ENCODE assay signal across 30 cellular contexts in the genomic region with DNA sequence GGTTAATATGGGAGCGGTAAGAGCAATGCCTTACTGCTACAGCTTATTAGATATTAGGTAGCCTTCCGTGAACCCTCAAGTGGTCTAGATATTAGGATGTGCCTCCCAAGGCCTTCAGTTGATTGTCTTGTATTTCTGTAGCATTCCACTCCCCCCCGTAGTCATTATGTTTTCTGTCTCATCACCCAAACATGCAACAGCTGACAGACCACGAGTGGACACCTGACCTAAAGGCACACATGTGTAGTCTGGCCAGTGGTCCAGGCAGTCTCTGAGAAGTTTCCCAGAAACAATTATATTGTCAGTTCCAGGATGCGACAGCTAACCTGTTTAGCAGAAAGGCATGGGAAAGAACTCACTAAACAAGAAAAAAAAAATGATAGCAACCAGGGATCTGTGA.
"Had no signal": no experiment of that assay in that cellular context is flagged by ENCODE, and none has a peak within 500 bp of the region (broad histone marks: within the 10 kb centered on the region; RNA-seq: fewer than 3 reads in every experiment).

No MANE protein-coding gene starts in this region.

- H3K27ac ChIP-seq: adrenal gland, brain microvascular endothelial cell, cardiac muscle cell, RWPE1, SJSA1 had no signal

- DNase-seq: activated CD4-positive, alpha-beta T cell treated with anti-CD3 and anti-CD28 coated beads for 48 hours; activated CD4-positive, alpha-beta T cell treated with anti-CD3 and anti-CD28 coated beads, Interleukin-2, amount 50 U/mL, for 4 hours; activated CD4-positive, CD25-positive, alpha-beta regulatory T cell treated with anti-CD3 and anti-CD28 coated beads, Interleukin-2, amount 50 U/mL, for 72 hours; activated CD8-positive, alpha-beta memory T cell treated with anti-CD3 and anti-CD28 coated beads for 24 hours; activated naive CD4-positive, alpha-beta T cell treated with anti-CD3 and anti-CD28 coated beads, Interleukin-2, amount 50 U/mL, for 16 hours; activated naive CD8-positive, alpha-beta T cell treated with anti-CD3 and anti-CD28 coated beads, Interleukin-2, amount 10 ng/mL, durations not matched to agents 7 days and 5 days; activated T-cell treated with anti-CD3 and anti-CD28 coated beads, Interleukin-2, amount 50 U/mL, for 48 hours; adrenal gland; anterior cingulate cortex; brain microvascular endothelial cell; KG1; MM.1S; NCI-H1105; NCI-H1436; NCI-H1694 treated with DMSO at 0.1 percent for 48 hours; NCI-H2029 treated with DMSO at 0.1 percent for 48 hours; NCI-H345; NCI-H510A; NCI-H526 treated with DMSO at 0.1 percent for 48 hours; NCI-H82; Right ventricle myocardium superior; SW 1271 had no signal

- H3K36me3 ChIP-seq: adrenal gland, brain microvascular endothelial cell, cardiac muscle cell, SJSA1 had no signal

- H3K27ac Mint-ChIP-seq: activated naive CD8-positive, alpha-beta T cell treated with anti-CD3 and anti-CD28 coated beads, Interleukin-2, amount 10 ng/mL, durations not matched to agents 7 days and 5 days; activated T-helper 17 cell treated with anti-CD3 and anti-CD28 coated beads, Interleukin-2, amount 50 U/mL, for 72 hours; IgD-negative memory B cell; T-helper 2 cell treated with Interferon-gamma antibody and Interleukin-4, amounts not matched to agents 5 μg/mL and 100 μg/mL, for 36 hours; WTC11 had no signal

- H3K4me1 Mint-ChIP-seq: activated naive CD8-positive, alpha-beta T cell treated with anti-CD3 and anti-CD28 coated beads, Interleukin-2, amount 10 ng/mL, durations not matched to agents 7 days and 5 days; activated T-helper 17 cell treated with anti-CD3 and anti-CD28 coated beads, Interleukin-2, amount 50 U/mL, for 72 hours; IgD-negative memory B cell had no signal

- H3K9me3 Mint-ChIP-seq: activated T-helper 17 cell treated with anti-CD3 and anti-CD28 coated beads, Interleukin-2, amount 50 U/mL, for 72 hours; T-helper 2 cell treated with Interferon-gamma antibody and Interleukin-4, amounts not matched to agents 5 μg/mL and 100 μg/mL, for 36 hours had no signal

- H3K27me3 ChIP-seq: adrenal gland, brain microvascular endothelial cell, cardiac muscle cell, SJSA1 had no signal

- ATAC-seq: activated T-helper 17 cell treated with anti-CD3 and anti-CD28 coated beads, Interleukin-2, amount 50 U/mL, for 72 hours; SK-N-SH treated with all-trans-retinoic acid at 6 μM for 48 hours; WTC11 had no signal

- H3K4me1 ChIP-seq: adrenal gland, SJSA1 had no signal

- H3K36me3 Mint-ChIP-seq: activated naive CD8-positive, alpha-beta T cell treated with anti-CD3 and anti-CD28 coated beads, Interleukin-2, amount 10 ng/mL, durations not matched to agents 7 days and 5 days; IgD-negative memory B cell; WTC11 had no signal

- H3K27me3 Mint-ChIP-seq: activated naive CD8-positive, alpha-beta T cell treated with anti-CD3 and anti-CD28 coated beads, Interleukin-2, amount 10 ng/mL, durations not matched to agents 7 days and 5 days; IgD-negative memory B cell had no signal

- H3K4me3 ChIP-seq: adrenal gland, cardiac muscle cell, SJSA1 had no signal

- H3K4me3 Mint-ChIP-seq: activated naive CD8-positive, alpha-beta T cell treated with anti-CD3 and anti-CD28 coated beads, Interleukin-2, amount 10 ng/mL, durations not matched to agents 7 days and 5 days; activated T-helper 17 cell treated with anti-CD3 and anti-CD28 coated beads, Interleukin-2, amount 50 U/mL, for 72 hours; IgD-negative memory B cell; T-helper 2 cell treated with Interferon-gamma antibody and Interleukin-4, amounts not matched to agents 5 μg/mL and 100 μg/mL, for 36 hours; WTC11 had no signal

- H3K9me3 ChIP-seq: adrenal gland, SJSA1 had no signal
